Comparison of ENCODE assay signal across 9 cellular contexts in the genomic region with DNA sequence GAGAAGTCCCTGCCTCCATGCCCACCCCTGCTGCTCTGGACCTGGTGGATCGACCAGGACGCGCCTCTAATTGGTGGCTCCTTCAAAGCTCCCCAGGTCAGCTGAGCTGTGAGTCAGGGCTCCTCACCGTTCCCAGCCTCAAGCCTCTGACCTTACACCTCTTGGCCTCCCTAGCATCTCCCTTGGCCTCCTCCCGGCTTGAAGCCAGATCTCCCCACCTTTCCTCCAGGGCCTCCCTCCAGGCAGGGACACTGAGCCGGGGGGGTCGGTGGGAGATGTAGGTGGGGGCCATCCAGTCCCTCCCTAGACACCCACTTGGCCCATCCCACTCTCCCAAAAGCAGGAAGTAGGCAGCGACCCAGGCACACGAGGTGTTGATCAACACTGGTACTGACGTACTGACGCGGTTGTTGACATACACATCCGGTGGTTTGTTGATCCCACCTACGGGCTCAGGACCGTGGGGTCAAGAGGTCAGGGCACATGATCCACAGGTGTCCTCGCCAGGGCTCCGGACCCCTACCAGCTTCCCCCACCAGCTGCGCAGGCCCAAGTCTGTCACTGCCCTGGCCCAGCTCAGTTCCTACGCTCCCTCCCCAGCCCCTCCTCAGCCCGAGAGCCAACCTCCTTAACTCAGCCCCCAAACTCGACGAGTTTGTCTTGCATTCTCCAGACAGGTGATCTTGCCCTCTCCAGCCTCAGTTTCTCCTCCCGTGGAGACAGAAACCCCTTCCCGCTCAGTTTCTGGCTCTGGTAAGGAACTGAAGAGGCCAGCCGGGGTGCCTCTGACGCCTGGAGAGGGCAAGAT. TPM values are rescaled to one million over a fixed set of nuclear protein-coding genes. Genes with fewer than 3 reads are reported as not detected.
DNase-seq lines count a peak whose midpoint lies in the region; ATAC-seq and TF ChIP-seq lines count a peak whose summit lies in the region.
"Had no signal": no experiment of that assay in that cellular context is flagged by ENCODE, and none has a peak within 500 bp of the region (broad histone marks: within the 10 kb centered on the region; RNA-seq: fewer than 3 reads in every experiment).

No MANE protein-coding gene starts in this region.

- peaks cover 20% of the 10 kb centered on the region for H3K79me2 ChIP-seq in PC-9 (ENCODE audit: low read depth)

- ATAC-seq in GM21619 (IDR thresholded peaks at IDR 0.05; ENCODE audit: unreplicated experiment) = no peak

- TF ChIP-seq CTCF in PC-9 (conservative IDR thresholded peaks at IDR 0.05) = no peak

- H3K4me2 ChIP-seq in PC-9 (peak overlapping the region; percentile 81), skeletal muscle satellite cell (ENCODE audit: low read length) (peak overlapping the region; percentile 94)

- H3K27ac ChIP-seq in PC-9 = peak overlapping the region; percentile 50

- H3K9me3 ChIP-seq in HAP-1 (no peaks in the 10 kb centered on the region), PC-9 (ENCODE audit: insufficient read depth, low read depth) (no peaks in the 10 kb centered on the region), skeletal muscle satellite cell (replicated peaks; ENCODE audit: low read length) (no peaks in the 10 kb centered on the region)

- no peaks in the 10 kb centered on the region for H3K27me3 ChIP-seq in HAP-1 (ENCODE audit: low read depth)
- no peaks in the 10 kb centered on the region for H3K27me3 ChIP-seq in PC-9 (ENCODE audit: insufficient read depth, low read depth)
- H3K27me3 ChIP-seq in skeletal muscle satellite cell (ENCODE audit: control insufficient read depth, insufficient read depth, low read length) = no peaks in the 10 kb centered on the region

- POLR2A ChIA-PET in PC-9 (lab: Charles Lee; ENCODE audit: unreplicated experiment) = interaction anchor here (0.7 kb wide), 1 partner anchor 70 kb away, joined by 4 read pairs; no protein-coding TSS in a partner anchor

- H3F3A ChIP-seq in PC-9 (ENCODE audit: insufficient read depth, low read depth) = peaks cover 14% of the 10 kb centered on the region; the same call in 1 of the 2 replicates

- H3K4me1 ChIP-seq in HAP-1 (peaks cover 9% of the 10 kb centered on the region), PC-9 (replicated peaks; ENCODE audit: insufficient read depth) (peaks cover 16% of the 10 kb centered on the region), skeletal muscle satellite cell (ENCODE audit: control insufficient read depth, insufficient read depth, low read length) (peaks cover 19% of the 10 kb centered on the region)

- no peaks in the 10 kb centered on the region for H3K9me2 ChIP-seq in PC-9 (ENCODE audit: insufficient read depth)

- peak; percentile 10 for DNase-seq in COR-L47 (lab: John Stamatoyannopoulos, UW)
- peak in 1 of 2 experiments; percentile 49 for DNase-seq in HAP-1 (ENCODE audit: low spot score in 2 of 2)
- DNase-seq in PC-9 = peak; percentile 71 to 72
- peak; percentile 44 for DNase-seq in astrocyte of the hippocampus (ENCODE audit: low read depth, low spot score)
- DNase-seq in amniotic stem cell (lab: John Stamatoyannopoulos, UW) = no peak

- TSS peak; percentile 44 for BruUV-seq in PC-9 (replicated peaks; lab: Mats Ljungman, UMichigan)

- H2AFZ ChIP-seq in PC-9 = peak overlapping the region; percentile 68

- peak overlapping the region; percentile 95 for H3K9ac ChIP-seq in skeletal muscle satellite cell (ENCODE audit: low read depth, low read length)

- CTCF ChIA-PET in PC-9 (lab: Charles Lee) = interaction anchor here (0.6 to 0.7 kb wide), 3 partner anchors 87 to 359 kb away, joined by 3 to 14 read pairs (median 3); a partner anchor contains a TSS

- intact Hi-C loops in PC-9 (cut with micrococcal nuclease; ENCODE audit: unreplicated experiment) = loop anchor here (2.0 kb wide), 5 partner anchors 39 to 267 kb away; a partner anchor contains a TSS

- in situ Hi-C loops in HAP-1 (cut with MboI; ENCODE audit: low sequenced_read_pairs) = no loop called here

- peaks cover 9% of the 10 kb centered on the region for H3K36me3 ChIP-seq in HAP-1 (replicated peaks)
- peaks cover 5% of the 10 kb centered on the region; the same call in 1 of the 2 replicates for H3K36me3 ChIP-seq in PC-9 (ENCODE audit: low read depth)
- H3K36me3 ChIP-seq in skeletal muscle satellite cell (ENCODE audit: insufficient read depth, low read length) = peaks cover 22% of the 10 kb centered on the region

- H3K4me3 ChIP-seq in HAP-1 = peak overlapping the region; percentile 59
- H3K4me3 ChIP-seq in PC-9 = peak overlapping the region; percentile 67
- peak overlapping the region; percentile 84 for H3K4me3 ChIP-seq in iPS-11a (ENCODE audit: low read depth, low read length)
- peak overlapping the region; percentile 86 for H3K4me3 ChIP-seq in skeletal muscle satellite cell (ENCODE audit: low read length)

- no peaks in the 10 kb centered on the region for H4K20me1 ChIP-seq in PC-9 (ENCODE audit: insufficient read depth)

RNA-seq across cellular contexts. Expression of a gene that starts 0.8 kb away (rescaled TPM):
- total RNA-seq in PC-9 (2021) = 48.2 and 53.2 TPM in 2 replicates
- 13.3 and 22.1 TPM in 2 replicates for total RNA-seq in skeletal muscle satellite cell (2012; rRNA removed)

RNA-seq across cellular contexts. Expression of a gene that starts 8.2 kb away (rescaled TPM):
- 13.7 and 13.9 TPM in 2 replicates for total RNA-seq in PC-9 (2021)
- 6.1 and 9.8 TPM in 2 replicates for total RNA-seq in skeletal muscle satellite cell (2012; rRNA removed)

RNA-seq across cellular contexts. Expression of a gene that starts 19.4 kb away (rescaled TPM):
- 1.0 and 2.1 TPM in 2 replicates for total RNA-seq in PC-9 (2021)
- not detected in 2 replicates for total RNA-seq in skeletal muscle satellite cell (2012; rRNA removed)
- total RNA-seq: activated CD8-positive, alpha-beta memory T cell treated with anti-CD3 and anti-CD28 coated beads for 36 hours had no signal

RNA-seq across cellular contexts. Expression of a gene that starts 37.8 kb away (rescaled TPM):
- total RNA-seq in PC-9 (2021) = 110 and 134 TPM in 2 replicates
- 43.7 and 56.5 TPM in 2 replicates for total RNA-seq in skeletal muscle satellite cell (2012; rRNA removed)

RNA-seq across cellular contexts. Expression of a gene that starts 55.7 kb away (rescaled TPM):
- total RNA-seq in PC-9 (2021) = 4.5 and 7.1 TPM in 2 replicates
- total RNA-seq in skeletal muscle satellite cell (2012; rRNA removed) = not detected in 2 replicates
- total RNA-seq: activated CD8-positive, alpha-beta memory T cell treated with anti-CD3 and anti-CD28 coated beads for 36 hours had no signal
